Comparison of ENCODE assay signal across 1 cellular context in the genomic region with DNA sequence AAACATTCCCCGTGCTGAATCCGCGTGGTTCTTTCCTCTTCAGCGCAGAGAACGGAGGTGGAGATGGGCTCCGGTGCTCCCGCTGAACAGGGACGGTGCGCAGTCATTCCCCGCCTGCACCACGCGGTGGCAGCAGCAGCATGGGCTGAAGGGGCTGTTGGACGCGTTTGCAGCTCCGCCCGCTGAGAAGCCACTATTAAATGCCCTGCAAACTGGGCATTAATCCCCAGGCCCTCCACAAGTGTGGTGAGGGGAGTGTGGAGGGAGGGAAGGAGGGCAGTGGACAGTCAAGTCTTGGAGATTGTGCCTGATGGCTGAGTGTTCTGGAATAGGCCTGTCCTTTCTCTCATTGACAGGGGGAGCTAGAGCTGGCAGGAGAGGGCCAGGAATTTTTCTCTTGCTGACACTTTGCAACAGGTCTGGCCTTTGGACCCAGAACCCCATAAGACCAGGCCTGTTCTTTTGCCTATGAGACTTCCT.
TF ChIP-seq lines count a peak whose summit lies in the region.

No MANE protein-coding gene starts in this region.

TF ChIP-seq in HepG2, 621 proteins besides CTCF, POLR2A, EP300 and RAD21 (continued from another document and continues in another):
- TF ChIP-seq, protein P1, sequence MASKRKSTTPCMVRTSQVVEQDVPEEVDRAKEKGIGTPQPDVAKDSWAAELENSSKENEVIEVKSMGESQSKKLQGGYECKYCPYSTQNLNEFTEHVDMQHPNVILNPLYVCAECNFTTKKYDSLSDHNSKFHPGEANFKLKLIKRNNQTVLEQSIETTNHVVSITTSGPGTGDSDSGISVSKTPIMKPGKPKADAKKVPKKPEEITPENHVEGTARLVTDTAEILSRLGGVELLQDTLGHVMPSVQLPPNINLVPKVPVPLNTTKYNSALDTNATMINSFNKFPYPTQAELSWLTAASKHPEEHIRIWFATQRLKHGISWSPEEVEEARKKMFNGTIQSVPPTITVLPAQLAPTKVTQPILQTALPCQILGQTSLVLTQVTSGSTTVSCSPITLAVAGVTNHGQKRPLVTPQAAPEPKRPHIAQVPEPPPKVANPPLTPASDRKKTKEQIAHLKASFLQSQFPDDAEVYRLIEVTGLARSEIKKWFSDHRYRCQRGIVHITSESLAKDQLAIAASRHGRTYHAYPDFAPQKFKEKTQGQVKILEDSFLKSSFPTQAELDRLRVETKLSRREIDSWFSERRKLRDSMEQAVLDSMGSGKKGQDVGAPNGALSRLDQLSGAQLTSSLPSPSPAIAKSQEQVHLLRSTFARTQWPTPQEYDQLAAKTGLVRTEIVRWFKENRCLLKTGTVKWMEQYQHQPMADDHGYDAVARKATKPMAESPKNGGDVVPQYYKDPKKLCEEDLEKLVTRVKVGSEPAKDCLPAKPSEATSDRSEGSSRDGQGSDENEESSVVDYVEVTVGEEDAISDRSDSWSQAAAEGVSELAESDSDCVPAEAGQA (IDR thresholded peaks at IDR 0.05; ENCODE audit: low read depth), result no peak
- TF ChIP-seq, protein P1 (CRISPR knock-in tag; IDR thresholded peaks at IDR 0.05; ENCODE audit: borderline replicate concordance), result no peak
- TF ChIP-seq, protein P2, sequence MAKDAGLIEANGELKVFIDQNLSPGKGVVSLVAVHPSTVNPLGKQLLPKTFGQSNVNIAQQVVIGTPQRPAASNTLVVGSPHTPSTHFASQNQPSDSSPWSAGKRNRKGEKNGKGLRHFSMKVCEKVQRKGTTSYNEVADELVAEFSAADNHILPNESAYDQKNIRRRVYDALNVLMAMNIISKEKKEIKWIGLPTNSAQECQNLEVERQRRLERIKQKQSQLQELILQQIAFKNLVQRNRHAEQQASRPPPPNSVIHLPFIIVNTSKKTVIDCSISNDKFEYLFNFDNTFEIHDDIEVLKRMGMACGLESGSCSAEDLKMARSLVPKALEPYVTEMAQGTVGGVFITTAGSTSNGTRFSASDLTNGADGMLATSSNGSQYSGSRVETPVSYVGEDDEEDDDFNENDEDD (CRISPR knock-in tag; IDR thresholded peaks at IDR 0.05; ENCODE audit: borderline replicate concordance), result peak; percentile 9; the same call in 1 of the 2 replicates
- TF ChIP-seq TEAD2 (CRISPR knock-in tag; IDR thresholded peaks at IDR 0.05), result no peak
- TF ChIP-seq ZNF780A (CRISPR knock-in tag; IDR thresholded peaks at IDR 0.05), result 0 out of 2 replicates have a peak, but pooled peaks have one; percentile 54
- no peak for TF ChIP-seq KLF16 (CRISPR knock-in tag; IDR thresholded peaks at IDR 0.05)
- TF ChIP-seq, protein P3, sequence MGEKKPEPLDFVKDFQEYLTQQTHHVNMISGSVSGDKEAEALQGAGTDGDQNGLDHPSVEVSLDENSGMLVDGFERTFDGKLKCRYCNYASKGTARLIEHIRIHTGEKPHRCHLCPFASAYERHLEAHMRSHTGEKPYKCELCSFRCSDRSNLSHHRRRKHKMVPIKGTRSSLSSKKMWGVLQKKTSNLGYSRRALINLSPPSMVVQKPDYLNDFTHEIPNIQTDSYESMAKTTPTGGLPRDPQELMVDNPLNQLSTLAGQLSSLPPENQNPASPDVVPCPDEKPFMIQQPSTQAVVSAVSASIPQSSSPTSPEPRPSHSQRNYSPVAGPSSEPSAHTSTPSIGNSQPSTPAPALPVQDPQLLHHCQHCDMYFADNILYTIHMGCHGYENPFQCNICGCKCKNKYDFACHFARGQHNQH (CRISPR knock-in tag; IDR thresholded peaks at IDR 0.05), result no peak
- TF ChIP-seq, protein P4, sequence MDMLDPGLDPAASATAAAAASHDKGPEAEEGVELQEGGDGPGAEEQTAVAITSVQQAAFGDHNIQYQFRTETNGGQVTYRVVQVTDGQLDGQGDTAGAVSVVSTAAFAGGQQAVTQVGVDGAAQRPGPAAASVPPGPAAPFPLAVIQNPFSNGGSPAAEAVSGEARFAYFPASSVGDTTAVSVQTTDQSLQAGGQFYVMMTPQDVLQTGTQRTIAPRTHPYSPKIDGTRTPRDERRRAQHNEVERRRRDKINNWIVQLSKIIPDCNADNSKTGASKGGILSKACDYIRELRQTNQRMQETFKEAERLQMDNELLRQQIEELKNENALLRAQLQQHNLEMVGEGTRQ (IDR thresholded peaks at IDR 0.05; ENCODE audit: low read depth, low read length), result no peak
- TF ChIP-seq, protein P4 (CRISPR knock-in tag; IDR thresholded peaks at IDR 0.05; ENCODE audit: borderline replicate concordance), result no peak
- TF ChIP-seq, protein P5, sequence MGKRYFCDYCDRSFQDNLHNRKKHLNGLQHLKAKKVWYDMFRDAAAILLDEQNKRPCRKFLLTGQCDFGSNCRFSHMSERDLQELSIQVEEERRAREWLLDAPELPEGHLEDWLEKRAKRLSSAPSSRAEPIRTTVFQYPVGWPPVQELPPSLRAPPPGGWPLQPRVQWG (CRISPR knock-in tag; IDR thresholded peaks at IDR 0.05; ENCODE audit: borderline replicate concordance, low read depth), result no peak
- TF ChIP-seq, protein P6, sequence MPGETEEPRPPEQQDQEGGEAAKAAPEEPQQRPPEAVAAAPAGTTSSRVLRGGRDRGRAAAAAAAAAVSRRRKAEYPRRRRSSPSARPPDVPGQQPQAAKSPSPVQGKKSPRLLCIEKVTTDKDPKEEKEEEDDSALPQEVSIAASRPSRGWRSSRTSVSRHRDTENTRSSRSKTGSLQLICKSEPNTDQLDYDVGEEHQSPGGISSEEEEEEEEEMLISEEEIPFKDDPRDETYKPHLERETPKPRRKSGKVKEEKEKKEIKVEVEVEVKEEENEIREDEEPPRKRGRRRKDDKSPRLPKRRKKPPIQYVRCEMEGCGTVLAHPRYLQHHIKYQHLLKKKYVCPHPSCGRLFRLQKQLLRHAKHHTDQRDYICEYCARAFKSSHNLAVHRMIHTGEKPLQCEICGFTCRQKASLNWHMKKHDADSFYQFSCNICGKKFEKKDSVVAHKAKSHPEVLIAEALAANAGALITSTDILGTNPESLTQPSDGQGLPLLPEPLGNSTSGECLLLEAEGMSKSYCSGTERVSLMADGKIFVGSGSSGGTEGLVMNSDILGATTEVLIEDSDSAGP (CRISPR knock-in tag; IDR thresholded peaks at IDR 0.05; ENCODE audit: borderline replicate concordance), result peak; percentile 71; the same call in 1 of the 2 replicates
- no peak for TF ChIP-seq ZNF3 (CRISPR knock-in tag; IDR thresholded peaks at IDR 0.05)
- no peak for TF ChIP-seq ZNF468 (CRISPR knock-in tag; IDR thresholded peaks at IDR 0.05)
- TF ChIP-seq, protein P7, sequence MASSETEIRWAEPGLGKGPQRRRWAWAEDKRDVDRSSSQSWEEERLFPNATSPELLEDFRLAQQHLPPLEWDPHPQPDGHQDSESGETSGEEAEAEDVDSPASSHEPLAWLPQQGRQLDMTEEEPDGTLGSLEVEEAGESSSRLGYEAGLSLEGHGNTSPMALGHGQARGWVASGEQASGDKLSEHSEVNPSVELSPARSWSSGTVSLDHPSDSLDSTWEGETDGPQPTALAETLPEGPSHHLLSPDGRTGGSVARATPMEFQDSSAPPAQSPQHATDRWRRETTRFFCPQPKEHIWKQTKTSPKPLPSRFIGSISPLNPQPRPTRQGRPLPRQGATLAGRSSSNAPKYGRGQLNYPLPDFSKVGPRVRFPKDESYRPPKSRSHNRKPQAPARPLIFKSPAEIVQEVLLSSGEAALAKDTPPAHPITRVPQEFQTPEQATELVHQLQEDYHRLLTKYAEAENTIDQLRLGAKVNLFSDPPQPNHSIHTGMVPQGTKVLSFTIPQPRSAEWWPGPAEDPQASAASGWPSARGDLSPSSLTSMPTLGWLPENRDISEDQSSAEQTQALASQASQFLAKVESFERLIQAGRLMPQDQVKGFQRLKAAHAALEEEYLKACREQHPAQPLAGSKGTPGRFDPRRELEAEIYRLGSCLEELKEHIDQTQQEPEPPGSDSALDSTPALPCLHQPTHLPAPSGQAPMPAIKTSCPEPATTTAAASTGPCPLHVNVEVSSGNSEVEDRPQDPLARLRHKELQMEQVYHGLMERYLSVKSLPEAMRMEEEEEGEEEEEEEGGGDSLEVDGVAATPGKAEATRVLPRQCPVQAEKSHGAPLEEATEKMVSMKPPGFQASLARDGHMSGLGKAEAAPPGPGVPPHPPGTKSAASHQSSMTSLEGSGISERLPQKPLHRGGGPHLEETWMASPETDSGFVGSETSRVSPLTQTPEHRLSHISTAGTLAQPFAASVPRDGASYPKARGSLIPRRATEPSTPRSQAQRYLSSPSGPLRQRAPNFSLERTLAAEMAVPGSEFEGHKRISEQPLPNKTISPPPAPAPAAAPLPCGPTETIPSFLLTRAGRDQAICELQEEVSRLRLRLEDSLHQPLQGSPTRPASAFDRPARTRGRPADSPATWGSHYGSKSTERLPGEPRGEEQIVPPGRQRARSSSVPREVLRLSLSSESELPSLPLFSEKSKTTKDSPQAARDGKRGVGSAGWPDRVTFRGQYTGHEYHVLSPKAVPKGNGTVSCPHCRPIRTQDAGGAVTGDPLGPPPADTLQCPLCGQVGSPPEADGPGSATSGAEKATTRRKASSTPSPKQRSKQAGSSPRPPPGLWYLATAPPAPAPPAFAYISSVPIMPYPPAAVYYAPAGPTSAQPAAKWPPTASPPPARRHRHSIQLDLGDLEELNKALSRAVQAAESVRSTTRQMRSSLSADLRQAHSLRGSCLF (CRISPR knock-in tag; IDR thresholded peaks at IDR 0.05; ENCODE audit: borderline replicate concordance), result no peak
- TF ChIP-seq ZNF530 (CRISPR knock-in tag; IDR thresholded peaks at IDR 0.05; ENCODE audit: low read depth), result no peak
- TF ChIP-seq TSC22D2 (CRISPR knock-in tag; IDR thresholded peaks at IDR 0.05; ENCODE audit: borderline replicate concordance), result peak; percentile 42; the same call in 1 of the 2 replicates
- TF ChIP-seq HNRNPK (IDR thresholded peaks at IDR 0.05; ENCODE audit: low read depth, low read length, poor library complexity, severe bottlenecking), result no peak
- TF ChIP-seq, protein P8, sequence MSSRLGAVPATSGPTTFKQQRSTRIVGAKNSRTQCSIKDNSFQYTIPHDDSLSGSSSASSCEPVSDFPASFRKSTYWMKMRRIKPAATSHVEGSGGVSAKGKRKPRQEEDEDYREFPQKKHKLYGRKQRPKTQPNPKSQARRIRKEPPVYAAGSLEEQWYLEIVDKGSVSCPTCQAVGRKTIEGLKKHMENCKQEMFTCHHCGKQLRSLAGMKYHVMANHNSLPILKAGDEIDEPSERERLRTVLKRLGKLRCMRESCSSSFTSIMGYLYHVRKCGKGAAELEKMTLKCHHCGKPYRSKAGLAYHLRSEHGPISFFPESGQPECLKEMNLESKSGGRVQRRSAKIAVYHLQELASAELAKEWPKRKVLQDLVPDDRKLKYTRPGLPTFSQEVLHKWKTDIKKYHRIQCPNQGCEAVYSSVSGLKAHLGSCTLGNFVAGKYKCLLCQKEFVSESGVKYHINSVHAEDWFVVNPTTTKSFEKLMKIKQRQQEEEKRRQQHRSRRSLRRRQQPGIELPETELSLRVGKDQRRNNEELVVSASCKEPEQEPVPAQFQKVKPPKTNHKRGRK (CRISPR knock-in tag; IDR thresholded peaks at IDR 0.05), result no peak
- no peak; the same call in 1 of the 2 replicates for TF ChIP-seq ZNF7 (CRISPR knock-in tag; IDR thresholded peaks at IDR 0.05)
- TF ChIP-seq ZNF225 (CRISPR knock-in tag; IDR thresholded peaks at IDR 0.05), result 0 out of 2 replicates have a peak, but pooled peaks have one; percentile 21
- TF ChIP-seq ZFP62 (CRISPR knock-in tag; IDR thresholded peaks at IDR 0.05), result no peak
- no peak for TF ChIP-seq SALL2 (CRISPR knock-in tag; IDR thresholded peaks at IDR 0.05)
- peak; percentile 9; the same call in 1 of the 2 replicates for TF ChIP-seq KLF6 (CRISPR knock-in tag; IDR thresholded peaks at IDR 0.05)
- no peak for TF ChIP-seq PITX1 (CRISPR knock-in tag; IDR thresholded peaks at IDR 0.05)
- no peak; the same call in 1 of the 2 replicates for TF ChIP-seq THAP11 (CRISPR knock-in tag; IDR thresholded peaks at IDR 0.05)
- TF ChIP-seq ZNF484 (CRISPR knock-in tag; IDR thresholded peaks at IDR 0.05; ENCODE audit: borderline replicate concordance, low read depth), result no peak
- TF ChIP-seq ZNF510 (CRISPR knock-in tag; IDR thresholded peaks at IDR 0.05; ENCODE audit: low read depth), result no peak
- TF ChIP-seq SRSF4 (IDR thresholded peaks at IDR 0.05; ENCODE audit: low read depth, low read length, poor library complexity, severe bottlenecking), result no peak
- peak; percentile 81; the same call in 1 of the 2 replicates for TF ChIP-seq KDM3A (CRISPR knock-in tag; IDR thresholded peaks at IDR 0.05; ENCODE audit: low read depth)
- TF ChIP-seq, protein P9, sequence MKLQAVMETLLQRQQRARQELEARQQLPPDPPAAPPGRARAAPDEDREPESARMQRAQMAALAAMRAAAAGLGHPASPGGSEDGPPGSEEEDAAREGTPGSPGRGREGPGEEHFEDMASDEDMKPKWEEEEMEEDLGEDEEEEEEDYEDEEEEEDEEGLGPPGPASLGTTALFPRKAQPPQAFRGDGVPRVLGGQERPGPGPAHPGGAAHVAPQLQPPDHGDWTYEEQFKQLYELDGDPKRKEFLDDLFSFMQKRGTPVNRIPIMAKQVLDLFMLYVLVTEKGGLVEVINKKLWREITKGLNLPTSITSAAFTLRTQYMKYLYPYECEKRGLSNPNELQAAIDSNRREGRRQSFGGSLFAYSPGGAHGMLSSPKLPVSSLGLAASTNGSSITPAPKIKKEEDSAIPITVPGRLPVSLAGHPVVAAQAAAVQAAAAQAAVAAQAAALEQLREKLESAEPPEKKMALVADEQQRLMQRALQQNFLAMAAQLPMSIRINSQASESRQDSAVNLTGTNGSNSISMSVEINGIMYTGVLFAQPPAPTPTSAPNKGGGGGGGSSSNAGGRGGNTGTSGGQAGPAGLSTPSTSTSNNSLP (IDR thresholded peaks at IDR 0.05; ENCODE audit: low read depth, low read length), result no peak
- TF ChIP-seq ETV5 (CRISPR knock-in tag; IDR thresholded peaks at IDR 0.05; ENCODE audit: borderline replicate concordance), result no peak
- TF ChIP-seq PAF1 (CRISPR knock-in tag; IDR thresholded peaks at IDR 0.05), result no peak
- TF ChIP-seq, protein P10, sequence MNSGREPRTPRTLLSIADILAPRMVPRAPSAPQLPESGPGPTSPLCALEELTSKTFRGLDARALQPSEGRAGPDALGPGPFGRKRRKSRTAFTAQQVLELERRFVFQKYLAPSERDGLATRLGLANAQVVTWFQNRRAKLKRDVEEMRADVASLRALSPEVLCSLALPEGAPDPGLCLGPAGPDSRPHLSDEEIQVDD (CRISPR knock-in tag; IDR thresholded peaks at IDR 0.05; ENCODE audit: borderline replicate concordance), result 0 out of 2 replicates have a peak, but pooled peaks have one; percentile 50
